24 cellular contexts compared by ENCODE assay signal in the genomic region with DNA sequence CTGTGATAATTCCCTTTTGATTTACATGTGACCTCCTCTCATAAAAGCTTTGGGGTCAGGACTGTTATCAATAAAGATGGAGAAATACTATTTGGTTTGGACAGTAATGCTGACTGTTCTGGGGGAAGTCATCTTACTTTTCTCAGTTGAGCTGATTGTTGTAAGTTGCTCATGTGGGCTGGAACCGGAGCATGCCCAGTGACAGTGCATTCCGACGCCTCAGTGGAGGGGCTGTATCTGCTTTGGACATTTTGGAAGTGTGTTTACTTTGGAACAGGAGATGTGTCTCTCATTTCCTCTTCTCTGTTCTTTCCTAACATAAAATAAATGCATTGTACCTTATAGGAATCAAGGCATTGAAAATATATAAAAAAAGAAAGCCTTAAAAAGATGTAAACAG. TPM values are rescaled to one million over a fixed set of nuclear protein-coding genes. Genes with fewer than 3 reads are reported as not detected.
DNase-seq lines count a peak whose midpoint lies in the region; ATAC-seq and TF ChIP-seq lines count a peak whose summit lies in the region.
"Had no signal": no experiment of that assay in that cellular context is flagged by ENCODE, and none has a peak within 500 bp of the region (broad histone marks: within the 10 kb centered on the region; RNA-seq: fewer than 3 reads in every experiment).

No MANE protein-coding gene starts in this region.

- DNase-seq in MCF 10A (ENCODE audit: unreplicated experiment): no peak
- DNase-seq in mammary epithelial cell: no peak
- DNase-seq in cardiac fibroblast (ENCODE audit: low read depth in 2 of 2): peak; percentile 38 to 47
- DNase-seq in iris pigment epithelial cell (ENCODE audit: low read depth): peak; percentile 14
- DNase-seq in stimulated activated naive B cell treated with anti-CD40 and anti-IgM and Interleukin-4, amounts not matched to agents 10 μg/mL and 1 μg/mL and 100 μg/mL, for 72 hours: no peak
- DNase-seq in NK-92 (lab: John Stamatoyannopoulos, UW; ENCODE audit: unreplicated experiment): no peak
- DNase-seq in SHP77 (lab: John Stamatoyannopoulos, UW): no peak
- DNase-seq in CD1c-positive myeloid dendritic cell (ENCODE audit: extremely low spot score): no peak
- DNase-seq: BE2C, GM23248, H7, NCI-H1092 treated with DMSO at 0.1 percent for 48 hours, NCI-H1436, NCI-H187, NCI-H2081 treated with DMSO at 0.1 percent for 48 hours, NCI-H2171 treated with DMSO at 0.1 percent for 48 hours, NCI-H345, NCI-H524 treated with DMSO at 0.1 percent for 48 hours, SHP77 treated with DMSO at 0.1 percent for 48 hours had no signal

- no peaks in the 10 kb centered on the region for H3K9me3 ChIP-seq in mammary epithelial cell (replicated peaks; ENCODE audit: insufficient read depth, low read length)
- H3K9me3 ChIP-seq: BE2C had no signal

- peaks cover 74% of the 10 kb centered on the region for H3K79me2 ChIP-seq in mammary epithelial cell (ENCODE audit: insufficient read depth, low read length)

- H3K9ac ChIP-seq in mammary epithelial cell (ENCODE audit: insufficient read depth, low read length): no peak overlapping the region
- H3K9ac ChIP-seq: GM23248 had no signal

- no peak overlapping the region for H3K4me3 Mint-ChIP-seq in MCF 10A (ENCODE audit: unreplicated experiment)
- H3K4me3 Mint-ChIP-seq in stimulated activated naive B cell treated with anti-CD40 and anti-IgM and Interleukin-4, amounts not matched to agents 10 μg/mL and 1 μg/mL and 100 μg/mL, for 72 hours: no peak overlapping the region
- H3K4me3 Mint-ChIP-seq: CD14-positive monocyte had no signal

- H3K36me3 ChIP-seq in mammary epithelial cell (ENCODE audit: insufficient read depth, low read length): peaks cover 4% of the 10 kb centered on the region
- H3K36me3 ChIP-seq: BE2C had no signal

- H3K4me2 ChIP-seq in mammary epithelial cell (ENCODE audit: insufficient read depth, low read depth, low read length): no peak overlapping the region

- no peaks in the 10 kb centered on the region for H4K20me1 ChIP-seq in mammary epithelial cell (ENCODE audit: insufficient read depth, low read length)

- H3K4me3 ChIP-seq in mammary epithelial cell (replicated peaks in 1 of 3; ENCODE audit: insufficient read depth in 1 of 3, low read depth in 2 of 3, low read length in 3 of 3) (no peak overlapping the region), cardiac fibroblast (replicated peaks in 1 of 2; ENCODE audit: low read depth in 2 of 2, low read length in 2 of 2) (no peak overlapping the region)
- H3K4me3 ChIP-seq: GM23248 had no signal

- H2AFZ ChIP-seq in mammary epithelial cell (ENCODE audit: low read depth, low read length): no peak overlapping the region
- H2AFZ ChIP-seq: GM23248 had no signal

- no peak for ATAC-seq in stimulated activated naive B cell treated with anti-CD40 and anti-IgM and Interleukin-4, amounts not matched to agents 10 μg/mL and 1 μg/mL and 100 μg/mL, for 72 hours (replicated peaks)
- ATAC-seq: Panc1 had no signal

- no peak overlapping the region for H3K27ac Mint-ChIP-seq in MCF 10A (ENCODE audit: low read depth, unreplicated experiment)
- H3K27ac Mint-ChIP-seq in stimulated activated naive B cell treated with anti-CD40 and anti-IgM and Interleukin-4, amounts not matched to agents 10 μg/mL and 1 μg/mL and 100 μg/mL, for 72 hours: peak overlapping the region; percentile 31
- H3K27ac Mint-ChIP-seq: IgD-negative memory B cell had no signal

- peaks cover 22% of the 10 kb centered on the region for H3K4me1 ChIP-seq in mammary epithelial cell (ENCODE audit: insufficient read depth, low read length)
- H3K4me1 ChIP-seq: BE2C had no signal

- TF ChIP-seq CTCF in MCF 10A (IDR thresholded peaks at IDR 0.05; ENCODE audit: unreplicated experiment) (no peak), mammary epithelial cell (conservative IDR thresholded peaks at IDR 0.05 in 1 of 2, IDR thresholded peaks at IDR 0.05 in 1 of 2; ENCODE audit: extremely low read depth in 1 of 2, insufficient read depth in 1 of 2, low read depth in 1 of 2, low read length in 2 of 2) (no peak), cardiac fibroblast (IDR thresholded peaks at IDR 0.05; ENCODE audit: low read depth, low read length) (no peak)

- intact Hi-C loops in MCF 10A (cut with micrococcal nuclease): no loop called here
- intact Hi-C loops in mammary epithelial cell (cut with micrococcal nuclease): no loop called here

- no peaks in the 10 kb centered on the region for H3K27me3 Mint-ChIP-seq in MCF 10A (ENCODE audit: insufficient read depth, unreplicated experiment)
- no peaks in the 10 kb centered on the region for H3K27me3 Mint-ChIP-seq in stimulated activated naive B cell treated with anti-CD40 and anti-IgM and Interleukin-4, amounts not matched to agents 10 μg/mL and 1 μg/mL and 100 μg/mL, for 72 hours
- H3K27me3 Mint-ChIP-seq: IgD-negative memory B cell had no signal

- BruUV-seq in MCF 10A (replicated peaks; lab: Mats Ljungman, UMichigan) (TSS peak; percentile 9), mammary epithelial cell (replicated peaks; lab: Mats Ljungman, UMichigan) (no TSS peak)

- WGBS in mammary epithelial cell (ENCODE audit: low coverage, missing lambda C conversion rate): 100% methylated on average over 3 of the region's 3 CpGs

- no peak overlapping the region for H3K27ac ChIP-seq in mammary epithelial cell (ENCODE audit: insufficient read depth, low read depth, low read length)
- H3K27ac ChIP-seq: 22Rv1, GM23248, RWPE1 had no signal

- no peaks in the 10 kb centered on the region for H3K9me3 Mint-ChIP-seq in MCF 10A (ENCODE audit: unreplicated experiment)
- H3K9me3 Mint-ChIP-seq in stimulated activated naive B cell treated with anti-CD40 and anti-IgM and Interleukin-4, amounts not matched to agents 10 μg/mL and 1 μg/mL and 100 μg/mL, for 72 hours: no peaks in the 10 kb centered on the region
- H3K9me3 Mint-ChIP-seq: CD14-positive monocyte, IgD-negative memory B cell had no signal

- dilution Hi-C loops in mammary epithelial cell (cut with HindIII; ENCODE audit: low sequenced_read_pairs): no loop called here

- H3K36me3 Mint-ChIP-seq in MCF 10A (ENCODE audit: insufficient read depth, unreplicated experiment): peaks cover 45% of the 10 kb centered on the region
- H3K36me3 Mint-ChIP-seq in stimulated activated naive B cell treated with anti-CD40 and anti-IgM and Interleukin-4, amounts not matched to agents 10 μg/mL and 1 μg/mL and 100 μg/mL, for 72 hours: peaks cover 2 to 3% of the 10 kb centered on the region in 2 donors
- H3K36me3 Mint-ChIP-seq: IgD-negative memory B cell had no signal

- in situ Hi-C loops in mammary epithelial cell (cut with MboI; ENCODE audit: low sequenced_read_pairs in 2 of 2): no loop called here

- POLR2A ChIA-PET in MCF 10A (lab: Yijun Ruan, JAX): no interaction called here

- peaks cover 7% of the 10 kb centered on the region for H3K4me1 Mint-ChIP-seq in MCF 10A (ENCODE audit: insufficient read depth, unreplicated experiment)
- peaks cover 12 to 40% of the 10 kb centered on the region in 2 donors for H3K4me1 Mint-ChIP-seq in stimulated activated naive B cell treated with anti-CD40 and anti-IgM and Interleukin-4, amounts not matched to agents 10 μg/mL and 1 μg/mL and 100 μg/mL, for 72 hours

- H3K27me3 ChIP-seq in mammary epithelial cell (ENCODE audit: insufficient read depth, low read length): no peaks in the 10 kb centered on the region
- H3K27me3 ChIP-seq: BE2C had no signal

- CTCF ChIA-PET in MCF 10A (lab: Yijun Ruan, JAX): interaction anchor here (0.6 to 1.0 kb wide), 2 partner anchors 10 to 91 kb away, joined by 3 read pairs; no protein-coding TSS in a partner anchor
- CTCF ChIA-PET in mammary epithelial cell (lab: Charles Lee; ENCODE audit: low non-redundant PET): no interaction called here

RNA-seq across cellular contexts. Expression of gene RBM33, which starts 30.1 kb away (rescaled TPM):
- 80.5 and 81.9 TPM in 2 replicates for total RNA-seq in MCF 10A (2022)
- total RNA-seq in mammary epithelial cell: 10 to 100 TPM; 22.2 to 54.3 TPM
- polyA plus RNA-seq in mammary epithelial cell: 5.0 TPM
- 19.8 TPM for polyA minus RNA-seq in mammary epithelial cell

Comparison
In these comparisons a context has a peak if more than half of its experiments do, and no peak if none do; other contexts are left out.
1. DNase-seq: peak in cardiac fibroblast (2 of 2) and iris pigment epithelial cell (single experiment); none in MCF 10A (single experiment), mammary epithelial cell (single experiment), stimulated activated naive B cell treated with anti-CD40 and anti-IgM and Interleukin-4, amounts not matched to agents 10 μg/mL and 1 μg/mL and 100 μg/mL, for 72 hours (single experiment), NK-92 (single experiment), SHP77 (0 of 2) and CD1c-positive myeloid dendritic cell (single experiment).